ENCODE assay signal across 1 cellular context in genomic region chr12:130078852-130079251, GRCh38.
TF ChIP-seq lines count a peak whose summit lies in the region.

No MANE protein-coding gene starts in this region.

TF ChIP-seq in K562, 482 proteins besides CTCF, POLR2A, EP300 and RAD21:
- TF ChIP-seq TFE3 (CRISPR knock-in tag; IDR thresholded peaks at IDR 0.05) (peak; percentile 65), IRF1 (CRISPR knock-in tag; IDR thresholded peaks at IDR 0.05; ENCODE audit: borderline replicate concordance) (no peak)
